In genomic region chr14:100159865-100160533, GRCh38 we compare ENCODE assay signal across 11 cellular contexts. TPM values are rescaled to one million over a fixed set of nuclear protein-coding genes. Genes with fewer than 3 reads are reported as not detected.
DNase-seq lines count a peak whose midpoint lies in the region; ATAC-seq and TF ChIP-seq lines count a peak whose summit lies in the region.
"Had no signal": no experiment of that assay in that cellular context is flagged by ENCODE, and none has a peak within 500 bp of the region (broad histone marks: within the 10 kb centered on the region; RNA-seq: fewer than 3 reads in every experiment).

No MANE protein-coding gene starts in this region.

- H3K36me3 ChIP-seq in Panc1 (ENCODE audit: control insufficient read depth, insufficient read depth, low read length) (no peaks in the 10 kb centered on the region), iPS DF 6.9 (ENCODE audit: control insufficient read depth, insufficient read depth, low read length) (no peaks in the 10 kb centered on the region), stomach (no peaks in the 10 kb centered on the region)
- H3K36me3 ChIP-seq: brain microvascular endothelial cell had no signal

- in situ Hi-C loops in Panc1 (cut with HindIII; ENCODE audit: low pct_unique_long_range_greater_than_20kb, low sequenced_read_pairs) = no loop called here

- no peak for TF ChIP-seq POLR2A in stomach (IDR thresholded peaks at IDR 0.05)

- H3K4me3 ChIP-seq in Panc1 (ENCODE audit: low read depth in 2 of 2, low read length in 2 of 2) (peak overlapping the region; percentile 20 to 41; a peak in 3 of 4 replicates), iPS DF 6.9 (ENCODE audit: low read length) (peak overlapping the region; percentile 44; the same call in 1 of the 2 replicates), stomach (peak overlapping the region; percentile 46 to 74 (median 56))

- no peaks in the 10 kb centered on the region for H3K9me3 ChIP-seq in Panc1 (ENCODE audit: control insufficient read depth, insufficient read depth, low read depth, low read length)
- H3K9me3 ChIP-seq in iPS DF 6.9 (ENCODE audit: control insufficient read depth, insufficient read depth, low read length) = no peaks in the 10 kb centered on the region
- peaks cover 2% of the 10 kb centered on the region in 4 donors for H3K9me3 ChIP-seq in stomach

- peaks cover 8% of the 10 kb centered on the region for H3K4me1 Mint-ChIP-seq in activated CD8-positive, alpha-beta memory T cell treated with anti-CD3 and anti-CD28 coated beads, Interleukin-2, amount 10 ng/mL, durations not matched to agents 7 days and 5 days

- H3K4me1 ChIP-seq in Panc1 (ENCODE audit: control insufficient read depth, insufficient read depth, low read length) (peaks cover 8% of the 10 kb centered on the region), iPS DF 6.9 (ENCODE audit: control insufficient read depth, insufficient read depth, low read length) (0 out of 2 replicates have a peak, but pooled peaks cover 1% of the 10 kb centered on the region), stomach (peaks cover 34 to 50% (median 42%) of the 10 kb centered on the region in 4 donors)

- no peak for DNase-seq in activated CD8-positive, alpha-beta memory T cell treated with anti-CD3 and anti-CD28 coated beads, Interleukin-2, amount 10 ng/mL, durations not matched to agents 7 days and 5 days
- no peak for DNase-seq in activated CD8-positive, alpha-beta memory T cell treated with anti-CD3 and anti-CD28 coated beads for 24 hours
- DNase-seq in Panc1 (ENCODE audit: low read depth, low spot score) (no peak), iPS DF 6.9 (ENCODE audit: low read depth, low spot score) (no peak), stomach (no peak), glomerular visceral epithelial cell (ENCODE audit: extremely low spot score) (no peak), NCI-H128 (lab: John Stamatoyannopoulos, UW; ENCODE audit: unreplicated experiment) (no peak), GM19240 (ENCODE audit: insufficient read length, low spot score) (no peak)
- DNase-seq: brain microvascular endothelial cell had no signal

- no peak overlapping the region for H3K27ac ChIP-seq in Panc1 (ENCODE audit: low read length)
- no peak overlapping the region for H3K27ac ChIP-seq in iPS DF 6.9 (ENCODE audit: low read length)
- H3K27ac ChIP-seq in stomach = peak overlapping the region; percentile 24 to 85 (median 82)
- H3K27ac ChIP-seq: brain microvascular endothelial cell, C4-2B had no signal

- H3K27ac Mint-ChIP-seq in activated CD8-positive, alpha-beta memory T cell treated with anti-CD3 and anti-CD28 coated beads, Interleukin-2, amount 10 ng/mL, durations not matched to agents 7 days and 5 days = no peak overlapping the region

- H3K27me3 ChIP-seq in Panc1 (ENCODE audit: control insufficient read depth, insufficient read depth, low read length) (no peaks in the 10 kb centered on the region; the same call in 1 of the 2 replicates), iPS DF 6.9 (ENCODE audit: control insufficient read depth, insufficient read depth, low read length) (peaks cover 25% of the 10 kb centered on the region), stomach (peaks cover 17 to 50% (median 26%) of the 10 kb centered on the region in 3 donors)

- ATAC-seq in activated CD8-positive, alpha-beta memory T cell treated with anti-CD3 and anti-CD28 coated beads, Interleukin-2, amount 10 ng/mL, durations not matched to agents 7 days and 5 days = no peak
- ATAC-seq in Panc1 = no peak

- peak overlapping the region; percentile 18 for H3K4me3 Mint-ChIP-seq in activated CD8-positive, alpha-beta memory T cell treated with anti-CD3 and anti-CD28 coated beads, Interleukin-2, amount 10 ng/mL, durations not matched to agents 7 days and 5 days

- TF ChIP-seq CTCF in Panc1 (IDR thresholded peaks at IDR 0.05) = no peak
- no peak for TF ChIP-seq CTCF in stomach (IDR thresholded peaks at IDR 0.05)

- peaks cover 44% of the 10 kb centered on the region for H3K27me3 Mint-ChIP-seq in activated CD8-positive, alpha-beta memory T cell treated with anti-CD3 and anti-CD28 coated beads, Interleukin-2, amount 10 ng/mL, durations not matched to agents 7 days and 5 days

- WGBS in iPS DF 6.9 (ENCODE audit: insufficient coverage, insufficient read length) = no CpG with 5 or more reads among the region's 39 CpGs
- WGBS in stomach, 5 donors = 7 to 26% (median 8%) methylated on average over 11 to 39 of the region's 39 CpGs

- peaks cover 4% of the 10 kb centered on the region for H3K9me3 Mint-ChIP-seq in activated CD8-positive, alpha-beta memory T cell treated with anti-CD3 and anti-CD28 coated beads, Interleukin-2, amount 10 ng/mL, durations not matched to agents 7 days and 5 days (ENCODE audit: low read depth)

- no TSS peak for BruUV-seq in Panc1 (replicated peaks; lab: Mats Ljungman, UMichigan)

- TF ChIP-seq EP300 in stomach (IDR thresholded peaks at IDR 0.05) = no peak

- POLR2A ChIA-PET in Panc1 (lab: Charles Lee) = no interaction called here

- intact Hi-C loops in Panc1 (cut with micrococcal nuclease; ENCODE audit: unreplicated experiment) (no loop called here), stomach (cut with DNase I; ENCODE audit: low total_unique reads) (no loop called here)

- peaks cover 2% of the 10 kb centered on the region for H3K36me3 Mint-ChIP-seq in activated CD8-positive, alpha-beta memory T cell treated with anti-CD3 and anti-CD28 coated beads, Interleukin-2, amount 10 ng/mL, durations not matched to agents 7 days and 5 days

- CTCF ChIA-PET in activated CD8-positive, alpha-beta memory T cell treated with anti-CD3 and anti-CD28 coated beads, Interleukin-2, amount 10 ng/mL, durations not matched to agents 7 days and 5 days (lab: Charles Lee) = interaction anchor here (0.6 to 3.4 kb wide), 5 partner anchors 14 to 177 kb away, joined by 3 to 15 read pairs (median 3); no protein-coding TSS in a partner anchor
- CTCF ChIA-PET in Panc1 (lab: Charles Lee) = no interaction called here

RNA-seq across cellular contexts. Expression of gene DEGS2, which starts 0.6 kb away (rescaled TPM):
- total RNA-seq in activated CD8-positive, alpha-beta memory T cell treated with anti-CD3 and anti-CD28 coated beads, Interleukin-2, amount 10 ng/mL, durations not matched to agents 7 days and 5 days = not detected
- total RNA-seq in Panc1 (2021; ENCODE audit: unreplicated experiment) = 4.9 TPM
- polyA plus RNA-seq in Panc1 (2012; ENCODE audit: insufficient read length) = 10.8 TPM
- total RNA-seq in stomach = 10 to 100 TPM in 4 of 5 donors, 1 to 10 TPM in 1; 1.2 to 53.0 (median 25.0) TPM
- 1 to 10 TPM; 4.3 to 8.6 (median 7.7) TPM for polyA plus RNA-seq in stomach
- total RNA-seq: LHCN-M2 had no signal

Comparison
In these comparisons a context has a peak if more than half of its experiments do, and no peak if none do; other contexts are left out.
1. H3K27ac ChIP-seq: peak in stomach (5 of 5); none in Panc1 (single experiment) and iPS DF 6.9 (single experiment).
2. Peak in every context shown above with its lines, with median percentiles within 50 percentile points of each other: H3K4me3 ChIP-seq.